In genomic region chr22:29030016-29030617, GRCh38 we compare ENCODE assay signal across 9 cellular contexts. TPM values are rescaled to one million over a fixed set of nuclear protein-coding genes. Genes with fewer than 3 reads are reported as not detected.
DNase-seq lines count a peak whose midpoint lies in the region; ATAC-seq, FAIRE-seq and TF ChIP-seq lines count a peak whose summit lies in the region.
"Had no signal": no experiment of that assay in that cellular context is flagged by ENCODE, and none has a peak within 500 bp of the region (broad histone marks: within the 10 kb centered on the region; RNA-seq: fewer than 3 reads in every experiment).

No MANE protein-coding gene starts in this region.

- H3K27me3 ChIP-seq in astrocyte (ENCODE audit: insufficient read depth, low read length) = no peaks in the 10 kb centered on the region

- peak overlapping the region; percentile 42 for H3K4me3 ChIP-seq in astrocyte (ENCODE audit: insufficient read depth, low read depth, low read length)

- DNase-seq in NCI-H1417 (lab: John Stamatoyannopoulos, UW) (peak in 2 of 3 experiments; percentile 67 to 71), NCI-H1417 treated with DMSO at 0.1 percent for 48 hours (lab: John Stamatoyannopoulos, UW) (no peak), astrocyte (ENCODE audit: low read depth) (peak; percentile 81), kidney tubule cell (ENCODE audit: low spot score) (peak; percentile 69), substantia nigra (lab: John Stamatoyannopoulos, UW) (no peak)
- DNase-seq in activated CD4-positive, CD25-positive, alpha-beta regulatory T cell treated with anti-CD3 and anti-CD28 coated beads, Interleukin-2, amount 50 U/mL, for 72 hours = no peak
- DNase-seq: CD4-positive, CD25-positive, alpha-beta regulatory T cell had no signal

- no peaks in the 10 kb centered on the region for H3K9me3 Mint-ChIP-seq in astrocyte (ENCODE audit: unreplicated experiment)
- H3K9me3 Mint-ChIP-seq: CD4-positive, CD25-positive, alpha-beta regulatory T cell had no signal

- peaks cover 21% of the 10 kb centered on the region for H3K4me1 Mint-ChIP-seq in astrocyte (ENCODE audit: low read depth, unreplicated experiment)

- no peaks in the 10 kb centered on the region for H3K79me2 ChIP-seq in astrocyte (ENCODE audit: insufficient read depth, low read length)

- no peaks in the 10 kb centered on the region for H4K20me1 ChIP-seq in astrocyte (ENCODE audit: insufficient read depth, low read length)

- FAIRE-seq in astrocyte (lab: Jason Lieb, UNC) = no peak

- H3K9ac ChIP-seq in astrocyte (ENCODE audit: low read length) = peak overlapping the region; percentile 82

- H3K4me1 ChIP-seq in astrocyte (ENCODE audit: insufficient read depth, low read length) = peaks cover 24% of the 10 kb centered on the region

- peak overlapping the region; percentile 84 for H3K4me3 Mint-ChIP-seq in astrocyte (ENCODE audit: unreplicated experiment)

- no peaks in the 10 kb centered on the region for H3K27me3 Mint-ChIP-seq in astrocyte (ENCODE audit: low read depth, unreplicated experiment)

- H3K27ac Mint-ChIP-seq in astrocyte (ENCODE audit: unreplicated experiment) = peak overlapping the region; percentile 99
- H3K27ac Mint-ChIP-seq: CD4-positive, CD25-positive, alpha-beta regulatory T cell had no signal

- H3K27ac ChIP-seq in astrocyte (ENCODE audit: low read depth, low read length) (peak overlapping the region; percentile 97), substantia nigra (ENCODE audit: low read depth, low read length, poor library complexity, severe bottlenecking) (peak overlapping the region; percentile 42)

- ATAC-seq in HG02852 (IDR thresholded peaks at IDR 0.05; ENCODE audit: unreplicated experiment) (no peak), GM21423 (IDR thresholded peaks at IDR 0.05; ENCODE audit: unreplicated experiment) (no peak)

- H3K9me3 ChIP-seq in astrocyte (ENCODE audit: insufficient read depth, low read depth, low read length) = no peaks in the 10 kb centered on the region

- H3K36me3 ChIP-seq in astrocyte (ENCODE audit: insufficient read depth, low read length) = no peaks in the 10 kb centered on the region

- peak overlapping the region; percentile 82 for H3K4me2 ChIP-seq in astrocyte (ENCODE audit: low read length)

- peak overlapping the region; percentile 37 for H2AFZ ChIP-seq in astrocyte (ENCODE audit: low read depth, low read length)

- TF ChIP-seq CTCF in astrocyte (IDR thresholded peaks at IDR 0.05; ENCODE audit: insufficient read depth, low read depth, low read length) = no peak

- no peaks in the 10 kb centered on the region for H3K36me3 Mint-ChIP-seq in astrocyte (ENCODE audit: low read depth, unreplicated experiment)

RNA-seq across cellular contexts. Expression of gene C22orf31, which starts 31.5 kb away (rescaled TPM):
- total RNA-seq in astrocyte = not detected in 2 replicates
- total RNA-seq: CD4-positive, CD25-positive, alpha-beta regulatory T cell had no signal

RNA-seq across cellular contexts. Expression of gene KREMEN1, which starts 42.7 kb away (rescaled TPM):
- total RNA-seq in astrocyte = 3.3 and 5.9 TPM in 2 replicates

Comparison
In these comparisons a context has a peak if more than half of its experiments do, and no peak if none do; other contexts are left out.
1. DNase-seq: peak in NCI-H1417 (2 of 3), astrocyte (single experiment) and kidney tubule cell (single experiment); none in NCI-H1417 treated with DMSO at 0.1 percent for 48 hours (single experiment), substantia nigra (0 of 49) and activated CD4-positive, CD25-positive, alpha-beta regulatory T cell treated with anti-CD3 and anti-CD28 coated beads, Interleukin-2, amount 50 U/mL, for 72 hours (single experiment).